7 cellular contexts compared by ENCODE assay signal in the genomic region with DNA sequence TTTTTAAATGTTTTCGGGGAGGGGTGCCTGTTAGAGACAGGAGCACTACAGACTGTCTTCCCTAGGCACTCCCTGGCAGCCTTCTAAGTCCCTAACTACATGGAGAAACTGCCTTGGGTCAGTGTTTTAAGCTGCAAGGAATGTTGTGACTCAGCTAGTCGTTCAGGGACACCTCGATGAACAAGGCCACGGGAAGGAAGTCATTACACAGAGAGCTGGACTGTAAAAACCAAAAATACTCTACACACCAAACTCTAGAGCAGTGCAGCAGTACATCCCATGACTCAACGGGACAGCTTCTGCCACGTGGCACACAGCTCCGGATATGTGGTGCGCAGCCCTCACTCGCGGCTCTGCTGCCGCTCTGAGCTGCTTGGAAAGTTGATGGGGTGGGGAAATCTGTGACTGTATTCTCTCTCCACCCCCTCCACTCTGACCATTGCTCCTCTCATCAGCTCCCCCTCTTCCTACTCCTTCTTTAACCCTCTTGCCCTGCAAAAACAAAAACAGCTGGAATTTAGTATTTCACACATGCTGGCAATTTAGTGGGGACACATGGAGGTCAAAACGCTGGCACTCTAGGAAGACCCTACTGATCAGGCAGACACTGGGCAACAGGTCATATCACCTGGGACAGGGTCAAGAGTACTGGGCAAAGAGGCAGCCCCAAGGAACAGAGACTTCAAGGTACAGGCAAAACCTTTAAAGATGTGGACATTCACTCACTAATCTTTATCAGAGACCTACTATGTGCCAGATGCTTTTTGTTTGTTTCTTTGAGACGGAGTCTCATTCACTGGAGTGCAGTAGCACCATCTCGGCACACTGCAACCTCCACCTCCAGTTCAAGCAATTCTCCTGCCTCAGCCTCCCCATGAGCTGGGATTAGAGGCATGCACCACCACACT. TPM values are rescaled to one million over a fixed set of nuclear protein-coding genes. Genes with fewer than 3 reads are reported as not detected.
DNase-seq lines count a peak whose midpoint lies in the region; ATAC-seq and TF ChIP-seq lines count a peak whose summit lies in the region.

No MANE protein-coding gene starts in this region.

- no peak overlapping the region for H3K4me3 Mint-ChIP-seq in activated CD8-positive, alpha-beta T cell treated with anti-CD3 and anti-CD28 coated beads, Interleukin-2, amount 10 ng/mL, durations not matched to agents 7 days and 5 days
- H3K4me3 Mint-ChIP-seq in endodermal cell: no peak overlapping the region
- peak overlapping the region in 8 of 10 donors; percentile 11 to 50 (median 28) for H3K4me3 Mint-ChIP-seq in naive thymus-derived CD8-positive, alpha-beta T cell
- peak overlapping the region; percentile 22 to 28 for H3K4me3 Mint-ChIP-seq in stimulated activated naive CD8-positive, alpha-beta T cell treated with anti-CD3 and anti-CD28 coated beads, Interleukin-15, amount 100 ng/mL, for 72 hours

- ATAC-seq in GM19395 (IDR thresholded peaks at IDR 0.05; ENCODE audit: unreplicated experiment): peak; percentile 82
- peak; percentile 100 for ATAC-seq in activated CD8-positive, alpha-beta T cell treated with anti-CD3 and anti-CD28 coated beads, Interleukin-2, amount 10 ng/mL, durations not matched to agents 7 days and 5 days
- peak; percentile 100 for ATAC-seq in naive thymus-derived CD8-positive, alpha-beta T cell
- ATAC-seq in stimulated activated naive CD8-positive, alpha-beta T cell treated with anti-CD3 and anti-CD28 coated beads, Interleukin-15, amount 100 ng/mL, for 72 hours: peak; percentile 100
- no peak for ATAC-seq in HG03439 (IDR thresholded peaks at IDR 0.05; ENCODE audit: unreplicated experiment)

- CTCF ChIA-PET in activated CD8-positive, alpha-beta T cell treated with anti-CD3 and anti-CD28 coated beads, Interleukin-2, amount 10 ng/mL, durations not matched to agents 7 days and 5 days (lab: Charles Lee): interaction anchor here (0.8 to 2.4 kb wide), 7 partner anchors 10 to 235 kb away, joined by 3 to 11 read pairs (median 8); no protein-coding TSS in a partner anchor

- peak overlapping the region; percentile 73 for H3K27ac Mint-ChIP-seq in activated CD8-positive, alpha-beta T cell treated with anti-CD3 and anti-CD28 coated beads, Interleukin-2, amount 10 ng/mL, durations not matched to agents 7 days and 5 days
- peak overlapping the region; percentile 10 for H3K27ac Mint-ChIP-seq in endodermal cell
- peak overlapping the region in 6 of 10 donors; percentile 9 to 65 (median 46) for H3K27ac Mint-ChIP-seq in naive thymus-derived CD8-positive, alpha-beta T cell
- H3K27ac Mint-ChIP-seq in stimulated activated naive CD8-positive, alpha-beta T cell treated with anti-CD3 and anti-CD28 coated beads, Interleukin-15, amount 100 ng/mL, for 72 hours: peak overlapping the region in 1 of 2 donors; percentile 55

- no peaks in the 10 kb centered on the region for H3K9me3 ChIP-seq in endodermal cell (ENCODE audit: control insufficient read depth, low read length)

- TF ChIP-seq CTCF in endodermal cell (conservative IDR thresholded peaks at IDR 0.05): no peak

- H3K36me3 Mint-ChIP-seq in activated CD8-positive, alpha-beta T cell treated with anti-CD3 and anti-CD28 coated beads, Interleukin-2, amount 10 ng/mL, durations not matched to agents 7 days and 5 days (ENCODE audit: low read depth): no peaks in the 10 kb centered on the region
- no peaks in the 10 kb centered on the region for H3K36me3 Mint-ChIP-seq in endodermal cell (ENCODE audit: low read depth)
- no peaks in the 10 kb centered on the region for H3K36me3 Mint-ChIP-seq in naive thymus-derived CD8-positive, alpha-beta T cell

- no peak overlapping the region for H3K9ac ChIP-seq in endodermal cell (ENCODE audit: extremely low read depth, low read length, poor library complexity, severe bottlenecking)

- no peak overlapping the region for H3K4me3 ChIP-seq in endodermal cell (ENCODE audit: low read length)

- POLR2A ChIA-PET in activated CD8-positive, alpha-beta T cell treated with anti-CD3 and anti-CD28 coated beads, Interleukin-2, amount 10 ng/mL, durations not matched to agents 7 days and 5 days (lab: Charles Lee): interaction anchor here (1.0 kb wide), 1 partner anchor 172 kb away, joined by 3 read pairs; no protein-coding TSS in a partner anchor
- POLR2A ChIA-PET in naive thymus-derived CD8-positive, alpha-beta T cell (lab: Charles Lee): interaction anchor here (1.1 kb wide), 1 partner anchor 13 kb away, joined by 3 read pairs; a partner anchor contains a TSS

- DNase-seq in LoVo (ENCODE audit: low spot score) (peak; percentile 38), endodermal cell (no peak)
- DNase-seq in activated CD8-positive, alpha-beta T cell treated with anti-CD3 and anti-CD28 coated beads, Interleukin-2, amount 10 ng/mL, durations not matched to agents 7 days and 5 days: peak; percentile 78
- peak; percentile 11 to 72 (median 40) for DNase-seq in naive thymus-derived CD8-positive, alpha-beta T cell
- DNase-seq in stimulated activated naive CD8-positive, alpha-beta T cell treated with anti-CD3 and anti-CD28 coated beads, Interleukin-15, amount 100 ng/mL, for 72 hours: peak; percentile 42 to 67

- no peak overlapping the region for H3K27ac ChIP-seq in endodermal cell (ENCODE audit: low read depth, low read length)

- H3K27me3 ChIP-seq in endodermal cell (ENCODE audit: control insufficient read depth, insufficient read depth, low read length, poor library complexity, severe bottlenecking): no peaks in the 10 kb centered on the region

- WGBS in endodermal cell (ENCODE audit: insufficient coverage in 1 of 2, insufficient read length in 1 of 2), 2 experiments: 74 to 89% methylated on average over 3 to 11 of the region's 14 CpGs

- H3K4me1 ChIP-seq in endodermal cell (ENCODE audit: control insufficient read depth, insufficient read depth, low read length): no peaks in the 10 kb centered on the region

- peaks cover 18% of the 10 kb centered on the region for H3K4me1 Mint-ChIP-seq in activated CD8-positive, alpha-beta T cell treated with anti-CD3 and anti-CD28 coated beads, Interleukin-2, amount 10 ng/mL, durations not matched to agents 7 days and 5 days (ENCODE audit: low read depth)
- peaks cover 2% of the 10 kb centered on the region for H3K4me1 Mint-ChIP-seq in endodermal cell
- peaks cover 5 to 16% (median 13%) of the 10 kb centered on the region in 4 donors for H3K4me1 Mint-ChIP-seq in naive thymus-derived CD8-positive, alpha-beta T cell
- peaks cover 14% of the 10 kb centered on the region for H3K4me1 Mint-ChIP-seq in stimulated activated naive CD8-positive, alpha-beta T cell treated with anti-CD3 and anti-CD28 coated beads, Interleukin-15, amount 100 ng/mL, for 72 hours

- no peaks in the 10 kb centered on the region for H3K9me3 Mint-ChIP-seq in activated CD8-positive, alpha-beta T cell treated with anti-CD3 and anti-CD28 coated beads, Interleukin-2, amount 10 ng/mL, durations not matched to agents 7 days and 5 days (ENCODE audit: insufficient read depth)
- no peaks in the 10 kb centered on the region for H3K9me3 Mint-ChIP-seq in endodermal cell
- no peaks in the 10 kb centered on the region for H3K9me3 Mint-ChIP-seq in naive thymus-derived CD8-positive, alpha-beta T cell
- H3K9me3 Mint-ChIP-seq in stimulated activated naive CD8-positive, alpha-beta T cell treated with anti-CD3 and anti-CD28 coated beads, Interleukin-15, amount 100 ng/mL, for 72 hours: no peaks in the 10 kb centered on the region

- H3K36me3 ChIP-seq in endodermal cell (ENCODE audit: control insufficient read depth, insufficient read depth, low read length): no peaks in the 10 kb centered on the region

- H3K27me3 Mint-ChIP-seq in activated CD8-positive, alpha-beta T cell treated with anti-CD3 and anti-CD28 coated beads, Interleukin-2, amount 10 ng/mL, durations not matched to agents 7 days and 5 days (ENCODE audit: low read depth): peaks cover 4% of the 10 kb centered on the region
- peaks cover 5% of the 10 kb centered on the region for H3K27me3 Mint-ChIP-seq in endodermal cell (ENCODE audit: insufficient read depth)
- H3K27me3 Mint-ChIP-seq in naive thymus-derived CD8-positive, alpha-beta T cell: peaks cover 0 to 2% (median 0%) of the 10 kb centered on the region in 5 donors
- H3K27me3 Mint-ChIP-seq in stimulated activated naive CD8-positive, alpha-beta T cell treated with anti-CD3 and anti-CD28 coated beads, Interleukin-15, amount 100 ng/mL, for 72 hours: no peaks in the 10 kb centered on the region

RNA-seq across cellular contexts. Expression of a gene that starts 10.9 kb away (rescaled TPM):
- total RNA-seq in activated CD8-positive, alpha-beta T cell treated with anti-CD3 and anti-CD28 coated beads, Interleukin-2, amount 10 ng/mL, durations not matched to agents 7 days and 5 days: under 1 TPM; 0.74 to 0.91 TPM
- total RNA-seq in endodermal cell: 10 to 100 TPM; 13.1 to 13.2 TPM
- polyA plus RNA-seq in endodermal cell (2013, experiment 1 of 2): 7.1 TPM
- 6.8 TPM for polyA plus RNA-seq in endodermal cell (2013, experiment 2 of 2)
- 1 to 10 TPM in 1 of 2 experiments, under 1 TPM in 1; 0.44 to 1.0 TPM for total RNA-seq in naive thymus-derived CD8-positive, alpha-beta T cell
- polyA plus RNA-seq in naive thymus-derived CD8-positive, alpha-beta T cell: under 1 TPM in 1 of 3 donors, not detected in 2; 0.15 TPM

RNA-seq across cellular contexts. Expression of a gene that starts 12.2 kb away (rescaled TPM):
- total RNA-seq in activated CD8-positive, alpha-beta T cell treated with anti-CD3 and anti-CD28 coated beads, Interleukin-2, amount 10 ng/mL, durations not matched to agents 7 days and 5 days: 10 to 100 TPM; 11.9 to 15.0 TPM
- total RNA-seq in endodermal cell: 1 to 10 TPM; 5.4 to 5.5 TPM
- polyA plus RNA-seq in endodermal cell (2013, experiment 1 of 2): 8.3 TPM
- 6.9 TPM for polyA plus RNA-seq in endodermal cell (2013, experiment 2 of 2)
- total RNA-seq in naive thymus-derived CD8-positive, alpha-beta T cell: 10 to 100 TPM; 10.4 to 10.5 TPM
- 10 to 100 TPM in 1 of 3 donors, 1 to 10 TPM in 2; 3.3 to 14.4 (median 5.0) TPM for polyA plus RNA-seq in naive thymus-derived CD8-positive, alpha-beta T cell

RNA-seq across cellular contexts. Expression of a gene that starts 36.9 kb away (rescaled TPM):
- not detected for total RNA-seq in activated CD8-positive, alpha-beta T cell treated with anti-CD3 and anti-CD28 coated beads, Interleukin-2, amount 10 ng/mL, durations not matched to agents 7 days and 5 days
- 1 to 10 TPM; 5.3 to 9.6 TPM for total RNA-seq in endodermal cell
- polyA plus RNA-seq in endodermal cell (2013, experiment 1 of 2): 9.3 TPM
- polyA plus RNA-seq in endodermal cell (2013, experiment 2 of 2): 8.2 TPM
- total RNA-seq in naive thymus-derived CD8-positive, alpha-beta T cell: not detected
- under 1 TPM in 1 of 3 donors, not detected in 2; 0.13 TPM for polyA plus RNA-seq in naive thymus-derived CD8-positive, alpha-beta T cell

Comparison
In these comparisons a context has a peak if more than half of its experiments do, and no peak if none do; other contexts are left out.
1. H3K4me3 Mint-ChIP-seq: peak in naive thymus-derived CD8-positive, alpha-beta T cell (8 of 10) and stimulated activated naive CD8-positive, alpha-beta T cell treated with anti-CD3 and anti-CD28 coated beads, Interleukin-15, amount 100 ng/mL, for 72 hours (2 of 2); none in activated CD8-positive, alpha-beta T cell treated with anti-CD3 and anti-CD28 coated beads, Interleukin-2, amount 10 ng/mL, durations not matched to agents 7 days and 5 days (single experiment) and endodermal cell (single experiment).
2. RNA of a gene that starts 10.9 kb away (total RNA-seq): 13.1 to 13.2 TPM in endodermal cell; 0.44 to 1.0 TPM in naive thymus-derived CD8-positive, alpha-beta T cell and 0.74 to 0.91 TPM in activated CD8-positive, alpha-beta T cell treated with anti-CD3 and anti-CD28 coated beads, Interleukin-2, amount 10 ng/mL, durations not matched to agents 7 days and 5 days; every median in the first group is over 4 times any median in the second.
3. RNA of a gene that starts 36.9 kb away (total RNA-seq): 5.3 to 9.6 TPM in endodermal cell; not detected in activated CD8-positive, alpha-beta T cell treated with anti-CD3 and anti-CD28 coated beads, Interleukin-2, amount 10 ng/mL, durations not matched to agents 7 days and 5 days and not detected in naive thymus-derived CD8-positive, alpha-beta T cell; every median in the first group is over 4 times any median in the second.